ENCODE assay signal across 11 cellular contexts in the genomic region with DNA sequence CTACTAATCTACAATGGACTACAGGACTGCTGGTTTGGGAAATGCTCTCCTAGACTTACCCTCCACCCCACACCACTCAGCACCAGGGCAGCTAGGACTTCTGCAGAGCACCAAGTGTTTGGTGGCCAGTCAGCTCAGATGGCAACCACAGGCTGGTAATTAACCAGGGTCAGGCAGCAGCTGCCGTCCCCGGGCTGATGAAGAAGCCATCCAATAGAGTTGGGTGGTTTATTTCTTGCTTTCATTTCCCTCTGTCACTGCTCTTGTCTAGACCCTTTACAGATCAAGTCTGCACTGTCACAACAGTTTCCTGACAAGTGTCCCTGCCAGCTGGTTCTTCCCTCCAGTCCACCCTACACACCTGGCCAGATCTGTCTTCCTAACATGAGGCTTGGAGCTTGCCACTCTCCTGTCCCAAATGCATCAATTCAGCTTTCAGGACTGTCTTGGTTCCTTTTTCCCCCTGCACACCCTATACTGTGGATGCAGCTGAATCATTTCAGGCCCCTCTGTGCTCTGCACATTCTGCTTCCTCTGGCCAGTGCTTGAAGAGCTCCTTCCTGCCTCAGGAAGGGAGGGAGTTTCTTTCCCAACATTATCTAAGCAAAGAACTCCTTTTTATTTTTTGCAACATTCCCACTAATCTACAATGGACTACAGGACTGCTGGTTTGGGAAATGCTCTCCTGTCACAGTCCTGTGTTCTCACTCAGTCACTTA. TPM values are rescaled to one million over a fixed set of nuclear protein-coding genes. Genes with fewer than 3 reads are reported as not detected.
DNase-seq lines count a peak whose midpoint lies in the region; ATAC-seq, FAIRE-seq and TF ChIP-seq lines count a peak whose summit lies in the region.
"Had no signal": no experiment of that assay in that cellular context is flagged by ENCODE, and none has a peak within 500 bp of the region (broad histone marks: within the 10 kb centered on the region; RNA-seq: fewer than 3 reads in every experiment).

No MANE protein-coding gene starts in this region.

- peaks cover 1% of the 10 kb centered on the region for H3K27me3 Mint-ChIP-seq in chondrocyte (ENCODE audit: low read depth)

- DNase-seq in Kasumi-1 (lab: John Stamatoyannopoulos, UW) (peak; percentile 34 to 44), myocyte (ENCODE audit: low read depth) (peak; percentile 95), NCI-H345 treated with DMSO at 0.1 percent for 48 hours (lab: John Stamatoyannopoulos, UW; ENCODE audit: unreplicated experiment) (no peak), chondrocyte (ENCODE audit: low spot score) (no peak), HTR-8/SVneo (ENCODE audit: insufficient read length, low spot score) (no peak)
- DNase-seq: IMR-90; stimulated activated naive CD8-positive, alpha-beta T cell treated with anti-CD3 and anti-CD28 coated beads, Interleukin-15, amount 100 ng/mL, for 72 hours had no signal

- H3K36me3 Mint-ChIP-seq in chondrocyte (ENCODE audit: low read depth) = no peaks in the 10 kb centered on the region

- H3K4me3 Mint-ChIP-seq in chondrocyte (ENCODE audit: unreplicated experiment) = no peak overlapping the region
- H3K4me3 Mint-ChIP-seq: stimulated activated naive CD8-positive, alpha-beta T cell treated with anti-CD3 and anti-CD28 coated beads, Interleukin-15, amount 100 ng/mL, for 72 hours had no signal

- no peak for TF ChIP-seq CTCF in chondrocyte (IDR thresholded peaks at IDR 0.05)

- H3K4me1 Mint-ChIP-seq in chondrocyte (ENCODE audit: low read depth) = peaks cover 26% of the 10 kb centered on the region

- no peak overlapping the region for H3K27ac Mint-ChIP-seq in chondrocyte (ENCODE audit: unreplicated experiment)
- H3K27ac Mint-ChIP-seq: stimulated activated naive CD8-positive, alpha-beta T cell treated with anti-CD3 and anti-CD28 coated beads, Interleukin-15, amount 100 ng/mL, for 72 hours had no signal

- peak; percentile 74 for ATAC-seq in GM18861 (IDR thresholded peaks at IDR 0.05; ENCODE audit: unreplicated experiment)
- ATAC-seq in GM21576 (IDR thresholded peaks at IDR 0.05; ENCODE audit: unreplicated experiment) = peak; percentile 69
- no peak; the same call in 2 of the 3 replicates for ATAC-seq in SK-N-SH treated with all-trans-retinoic acid at 6 μM for 48 hours
- ATAC-seq: stimulated activated naive CD8-positive, alpha-beta T cell treated with anti-CD3 and anti-CD28 coated beads, Interleukin-15, amount 100 ng/mL, for 72 hours had no signal

- no peak for FAIRE-seq in HTR-8/SVneo (lab: Jason Lieb, UNC)
- FAIRE-seq: G401.6 had no signal

- H3K9me3 Mint-ChIP-seq in chondrocyte (ENCODE audit: low read depth) = no peaks in the 10 kb centered on the region
- H3K9me3 Mint-ChIP-seq: stimulated activated naive CD8-positive, alpha-beta T cell treated with anti-CD3 and anti-CD28 coated beads, Interleukin-15, amount 100 ng/mL, for 72 hours had no signal

TF ChIP-seq in SK-N-SH treated with all-trans-retinoic acid at 6 μM for 48 hours, 23 proteins besides CTCF, POLR2A, EP300 and RAD21:
- TF ChIP-seq, protein P1, sequence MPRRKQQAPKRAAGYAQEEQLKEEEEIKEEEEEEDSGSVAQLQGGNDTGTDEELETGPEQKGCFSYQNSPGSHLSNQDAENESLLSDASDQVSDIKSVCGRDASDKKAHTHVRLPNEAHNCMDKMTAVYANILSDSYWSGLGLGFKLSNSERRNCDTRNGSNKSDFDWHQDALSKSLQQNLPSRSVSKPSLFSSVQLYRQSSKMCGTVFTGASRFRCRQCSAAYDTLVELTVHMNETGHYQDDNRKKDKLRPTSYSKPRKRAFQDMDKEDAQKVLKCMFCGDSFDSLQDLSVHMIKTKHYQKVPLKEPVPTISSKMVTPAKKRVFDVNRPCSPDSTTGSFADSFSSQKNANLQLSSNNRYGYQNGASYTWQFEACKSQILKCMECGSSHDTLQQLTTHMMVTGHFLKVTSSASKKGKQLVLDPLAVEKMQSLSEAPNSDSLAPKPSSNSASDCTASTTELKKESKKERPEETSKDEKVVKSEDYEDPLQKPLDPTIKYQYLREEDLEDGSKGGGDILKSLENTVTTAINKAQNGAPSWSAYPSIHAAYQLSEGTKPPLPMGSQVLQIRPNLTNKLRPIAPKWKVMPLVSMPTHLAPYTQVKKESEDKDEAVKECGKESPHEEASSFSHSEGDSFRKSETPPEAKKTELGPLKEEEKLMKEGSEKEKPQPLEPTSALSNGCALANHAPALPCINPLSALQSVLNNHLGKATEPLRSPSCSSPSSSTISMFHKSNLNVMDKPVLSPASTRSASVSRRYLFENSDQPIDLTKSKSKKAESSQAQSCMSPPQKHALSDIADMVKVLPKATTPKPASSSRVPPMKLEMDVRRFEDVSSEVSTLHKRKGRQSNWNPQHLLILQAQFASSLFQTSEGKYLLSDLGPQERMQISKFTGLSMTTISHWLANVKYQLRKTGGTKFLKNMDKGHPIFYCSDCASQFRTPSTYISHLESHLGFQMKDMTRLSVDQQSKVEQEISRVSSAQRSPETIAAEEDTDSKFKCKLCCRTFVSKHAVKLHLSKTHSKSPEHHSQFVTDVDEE (CRISPR knock-in tag; IDR thresholded peaks at IDR 0.05) = no peak

RNA-seq across cellular contexts. Expression of a gene that starts 30.2 kb away (rescaled TPM):
- total RNA-seq in myocyte = 534 and 535 TPM in 2 replicates
- polyA plus RNA-seq in myocyte (2012) = 249 TPM
- total RNA-seq in chondrocyte = 164 to 241 TPM (median 237 TPM) in 3 replicates

Comparison
In these comparisons a context has a peak if more than half of its experiments do, and no peak if none do; other contexts are left out.
1. DNase-seq: peak in Kasumi-1 (2 of 2) and myocyte (single experiment); none in NCI-H345 treated with DMSO at 0.1 percent for 48 hours (single experiment), chondrocyte (single experiment) and HTR-8/SVneo (single experiment).